Comparison of ENCODE assay signal across 2 cellular contexts in the genomic region with DNA sequence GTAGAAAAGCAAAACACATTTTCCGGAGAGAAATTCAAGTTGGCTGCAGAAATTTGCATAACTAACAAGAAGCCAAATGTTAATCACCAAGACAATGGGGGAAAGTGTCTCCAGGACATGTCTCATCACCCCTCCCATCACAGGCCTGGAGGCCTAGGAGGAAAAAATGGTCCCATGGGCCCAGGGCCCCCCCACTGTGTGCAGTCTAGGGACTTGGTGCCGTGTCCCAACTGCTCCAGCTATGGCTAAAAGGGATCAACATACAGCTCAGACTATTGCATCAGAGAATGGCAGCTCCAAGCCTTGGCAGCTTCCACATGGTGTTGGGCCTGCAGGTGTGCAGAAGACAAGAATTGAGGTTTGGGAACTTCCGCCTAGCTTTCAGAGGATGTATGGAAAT.
TF ChIP-seq lines count a peak whose summit lies in the region.

No MANE protein-coding gene starts in this region.

TF ChIP-seq in HEK293, 187 proteins besides CTCF, POLR2A, EP300 and RAD21 (continued from another document):
- TF ChIP-seq ZNF843 (tag by site-specific recombination; IDR thresholded peaks at IDR 0.05) (no peak), TRIM28 (IDR thresholded peaks at IDR 0.05; ENCODE audit: borderline replicate concordance, low read length) (peak; percentile 41; the same call in 1 of the 2 replicates), SETDB1 (IDR thresholded peaks at IDR 0.05; ENCODE audit: insufficient read length, low read length) (peak; percentile 68)

TF ChIP-seq in SK-N-SH, 30 proteins besides CTCF, POLR2A, EP300 and RAD21 (continued from another document):
- TF ChIP-seq, protein P1, sequence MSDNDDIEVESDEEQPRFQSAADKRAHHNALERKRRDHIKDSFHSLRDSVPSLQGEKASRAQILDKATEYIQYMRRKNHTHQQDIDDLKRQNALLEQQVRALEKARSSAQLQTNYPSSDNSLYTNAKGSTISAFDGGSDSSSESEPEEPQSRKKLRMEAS (IDR thresholded peaks at IDR 0.05; ENCODE audit: low read depth), result no peak
- TF ChIP-seq, protein P2, sequence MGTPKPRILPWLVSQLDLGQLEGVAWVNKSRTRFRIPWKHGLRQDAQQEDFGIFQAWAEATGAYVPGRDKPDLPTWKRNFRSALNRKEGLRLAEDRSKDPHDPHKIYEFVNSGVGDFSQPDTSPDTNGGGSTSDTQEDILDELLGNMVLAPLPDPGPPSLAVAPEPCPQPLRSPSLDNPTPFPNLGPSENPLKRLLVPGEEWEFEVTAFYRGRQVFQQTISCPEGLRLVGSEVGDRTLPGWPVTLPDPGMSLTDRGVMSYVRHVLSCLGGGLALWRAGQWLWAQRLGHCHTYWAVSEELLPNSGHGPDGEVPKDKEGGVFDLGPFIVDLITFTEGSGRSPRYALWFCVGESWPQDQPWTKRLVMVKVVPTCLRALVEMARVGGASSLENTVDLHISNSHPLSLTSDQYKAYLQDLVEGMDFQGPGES (IDR thresholded peaks at IDR 0.05; ENCODE audit: low read depth, low read length), result no peak
- TF ChIP-seq GATA2 (CRISPR knock-in tag; IDR thresholded peaks at IDR 0.05), result no peak
- TF ChIP-seq RFX5 (IDR thresholded peaks at IDR 0.05; ENCODE audit: low read length), result no peak
- no peak for TF ChIP-seq ELF1 (IDR thresholded peaks at IDR 0.05)
- no peak for TF ChIP-seq SIN3A (IDR thresholded peaks at IDR 0.05; ENCODE audit: borderline replicate concordance, low read depth, low read length)
- TF ChIP-seq EZH2phosphoT487 (IDR thresholded peaks at IDR 0.05; ENCODE audit: borderline replicate concordance, low read depth), result no peak
- TF ChIP-seq RCOR1 (IDR thresholded peaks at IDR 0.05; ENCODE audit: low read length), result no peak
- TF ChIP-seq NRF1 (IDR thresholded peaks at IDR 0.05; ENCODE audit: low read depth, low read length), result no peak
- no peak for TF ChIP-seq JUND (IDR thresholded peaks at IDR 0.05)
- no peak for TF ChIP-seq RXRA (IDR thresholded peaks at IDR 0.05; ENCODE audit: borderline replicate concordance, low read depth)
- TF ChIP-seq, protein P3, sequence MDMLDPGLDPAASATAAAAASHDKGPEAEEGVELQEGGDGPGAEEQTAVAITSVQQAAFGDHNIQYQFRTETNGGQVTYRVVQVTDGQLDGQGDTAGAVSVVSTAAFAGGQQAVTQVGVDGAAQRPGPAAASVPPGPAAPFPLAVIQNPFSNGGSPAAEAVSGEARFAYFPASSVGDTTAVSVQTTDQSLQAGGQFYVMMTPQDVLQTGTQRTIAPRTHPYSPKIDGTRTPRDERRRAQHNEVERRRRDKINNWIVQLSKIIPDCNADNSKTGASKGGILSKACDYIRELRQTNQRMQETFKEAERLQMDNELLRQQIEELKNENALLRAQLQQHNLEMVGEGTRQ (IDR thresholded peaks at IDR 0.05; ENCODE audit: borderline replicate concordance, low read depth, low read length), result no peak
- no peak for TF ChIP-seq POLR2AphosphoS5 (IDR thresholded peaks at IDR 0.05; ENCODE audit: low read depth, low read length)
- TF ChIP-seq FOXJ3 (CRISPR knock-in tag; IDR thresholded peaks at IDR 0.05), result no peak
- no peak for TF ChIP-seq YY1 (IDR thresholded peaks at IDR 0.05; ENCODE audit: low read depth)
- no peak for TF ChIP-seq CHD2 (IDR thresholded peaks at IDR 0.05; ENCODE audit: low read length, partially characterized antibody)
